ENCODE assay signal across 1 cellular context in the genomic region with DNA sequence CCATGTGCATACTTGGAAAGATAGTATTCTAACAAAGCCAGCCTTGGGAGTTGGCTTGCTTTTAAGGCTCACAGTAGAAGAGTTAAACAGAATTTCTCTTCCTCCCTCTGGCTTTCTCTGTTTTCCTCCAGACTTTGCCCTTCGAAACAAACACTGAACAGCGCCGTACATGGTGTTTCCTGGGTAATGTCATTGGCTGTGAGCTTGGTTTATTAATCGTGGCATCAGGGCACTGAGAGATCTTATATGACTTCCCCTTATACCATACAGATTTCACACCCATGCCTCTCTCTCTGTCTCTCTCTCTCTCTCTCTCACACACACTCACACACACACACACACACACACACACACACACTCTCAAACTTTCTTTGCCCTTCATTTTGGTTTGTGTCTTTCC.
TF ChIP-seq lines count a peak whose summit lies in the region.

No MANE protein-coding gene starts in this region.

TF ChIP-seq in GM12878, 131 proteins besides CTCF, POLR2A, EP300 and RAD21 (continued from another document):
- TF ChIP-seq, protein P1, sequence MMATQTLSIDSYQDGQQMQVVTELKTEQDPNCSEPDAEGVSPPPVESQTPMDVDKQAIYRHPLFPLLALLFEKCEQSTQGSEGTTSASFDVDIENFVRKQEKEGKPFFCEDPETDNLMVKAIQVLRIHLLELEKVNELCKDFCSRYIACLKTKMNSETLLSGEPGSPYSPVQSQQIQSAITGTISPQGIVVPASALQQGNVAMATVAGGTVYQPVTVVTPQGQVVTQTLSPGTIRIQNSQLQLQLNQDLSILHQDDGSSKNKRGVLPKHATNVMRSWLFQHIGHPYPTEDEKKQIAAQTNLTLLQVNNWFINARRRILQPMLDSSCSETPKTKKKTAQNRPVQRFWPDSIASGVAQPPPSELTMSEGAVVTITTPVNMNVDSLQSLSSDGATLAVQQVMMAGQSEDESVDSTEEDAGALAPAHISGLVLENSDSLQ (IDR thresholded peaks at IDR 0.05): no peak
